7 cellular contexts compared by ENCODE assay signal in the genomic region with DNA sequence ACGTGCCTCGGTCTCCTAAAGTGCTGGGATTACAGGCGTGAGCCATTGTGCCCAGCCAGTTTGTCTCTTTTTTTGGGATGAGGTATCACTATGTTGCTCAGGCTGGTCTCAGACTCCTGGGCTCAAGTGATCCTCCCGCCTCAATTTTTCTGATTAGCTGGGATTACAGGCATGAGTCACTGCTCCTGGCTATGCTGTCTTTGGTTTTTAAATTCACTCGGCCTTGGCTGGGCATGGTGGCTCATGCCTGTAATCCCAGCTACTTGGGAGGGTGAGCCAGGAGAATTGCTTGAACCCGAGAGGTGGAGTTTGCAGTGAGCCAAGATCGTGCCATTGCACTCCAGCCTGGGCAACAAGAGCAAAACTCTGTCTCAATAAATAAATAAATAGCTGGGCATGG. TPM values are rescaled to one million over a fixed set of nuclear protein-coding genes. Genes with fewer than 3 reads are reported as not detected.
DNase-seq lines count a peak whose midpoint lies in the region; ATAC-seq and TF ChIP-seq lines count a peak whose summit lies in the region.
"Not testable (repeated sequence)": the region's sequence is repeated elsewhere in the genome, so short reads cannot be mapped to it uniquely, and the experiment has no call there.

No MANE protein-coding gene starts in this region.

- not testable (repeated sequence) for H3K27me3 Mint-ChIP-seq in CD8-positive, alpha-beta T cell (ENCODE audit: low read depth); T-cell; activated CD4-positive, alpha-beta T cell treated with anti-CD3 and anti-CD28 coated beads, Interleukin-2, amount 10 ng/mL, durations not matched to agents 7 days and 5 days; natural killer cell treated with Interleukin-12 subunit alpha and Interleukin-12 subunit beta and Interleukin-15 and Interleukin-18, amount 100 ng/mL, for 72 hours

- H3K79me1 ChIP-seq in IMR-90 (ENCODE audit: low read depth in 1 of 2, low read length in 2 of 2) = not testable (repeated sequence)

- not testable (repeated sequence) for DNase-seq in CD8-positive, alpha-beta T cell; T-cell; activated CD4-positive, alpha-beta T cell treated with anti-CD3 and anti-CD28 coated beads, Interleukin-2, amount 10 ng/mL, durations not matched to agents 7 days and 5 days; natural killer cell treated with Interleukin-12 subunit alpha and Interleukin-12 subunit beta and Interleukin-15 and Interleukin-18, amount 100 ng/mL, for 72 hours (ENCODE audit: low spot score)
- DNase-seq in IMR-90 (peak; percentile 24), amniotic epithelial cell (ENCODE audit: low read depth) (peak; percentile 43), fibroblast of peridontal ligament (ENCODE audit: extremely low read depth) (peak; percentile 35)

- not testable (repeated sequence) for H3K4ac ChIP-seq in IMR-90 (ENCODE audit: low read depth, low read length)

- not testable (repeated sequence) for TF ChIP-seq RAD21 in IMR-90 (IDR thresholded peaks at IDR 0.05; ENCODE audit: low read length)

- not testable (repeated sequence) for H4K91ac ChIP-seq in IMR-90 (ENCODE audit: insufficient read depth, low read depth, low read length)

- peak overlapping the region; percentile 18 for H3K4me3 Mint-ChIP-seq in CD8-positive, alpha-beta T cell
- H3K4me3 Mint-ChIP-seq in T-cell = peak overlapping the region in 2 of 3 donors; percentile 69 to 71
- H3K4me3 Mint-ChIP-seq in activated CD4-positive, alpha-beta T cell treated with anti-CD3 and anti-CD28 coated beads, Interleukin-2, amount 10 ng/mL, durations not matched to agents 7 days and 5 days = not testable (repeated sequence)
- H3K4me3 Mint-ChIP-seq in natural killer cell treated with Interleukin-12 subunit alpha and Interleukin-12 subunit beta and Interleukin-15 and Interleukin-18, amount 100 ng/mL, for 72 hours = peak overlapping the region; percentile 52

- intact Hi-C loops in CD8-positive, alpha-beta T cell (cut with DNase I, micrococcal nuclease) = loop anchor here in 1 of 2 experiments (5.0 to 10.0 kb wide), 7 partner anchors 37 to 313 kb away; a partner anchor contains a TSS
- intact Hi-C loops in IMR-90 (cut with micrococcal nuclease) = not testable (repeated sequence)

- H2BK5ac ChIP-seq in IMR-90 (ENCODE audit: low read depth, low read length, poor library complexity, severe bottlenecking) = not testable (repeated sequence)

- H3K23ac ChIP-seq in IMR-90 (ENCODE audit: low read depth, low read length) = not testable (repeated sequence)

- H3K27ac ChIP-seq in CD8-positive, alpha-beta T cell (ENCODE audit: low read depth, low read length); IMR-90 (ENCODE audit: insufficient read depth, low read length): not testable (repeated sequence)

- not testable (repeated sequence) for ATAC-seq in CD8-positive, alpha-beta T cell; IMR-90 (ENCODE audit: low read depth); T-cell (replicated peaks in 1 of 4); natural killer cell treated with Interleukin-12 subunit alpha and Interleukin-12 subunit beta and Interleukin-15 and Interleukin-18, amount 100 ng/mL, for 72 hours

- not testable (repeated sequence) for H3K9me1 ChIP-seq in IMR-90 (ENCODE audit: insufficient read depth, low read length)

- H2AFZ ChIP-seq in IMR-90 (replicated peaks; ENCODE audit: low read length, poor library complexity) = not testable (repeated sequence)

- not testable (repeated sequence) for H3K4me2 ChIP-seq in IMR-90 (ENCODE audit: low read depth, low read length)

- TF ChIP-seq CTCF in CD8-positive, alpha-beta T cell (IDR thresholded peaks at IDR 0.05); IMR-90 (conservative IDR thresholded peaks at IDR 0.05; ENCODE audit: low read depth, low read length): not testable (repeated sequence)

- POLR2A ChIA-PET in CD8-positive, alpha-beta T cell (lab: Charles Lee) = interaction anchor here (0.7 to 3.9 kb wide), 2 partner anchors 27 to 36 kb away, joined by 3 to 49 read pairs; a partner anchor contains a TSS
- POLR2A ChIA-PET in IMR-90 (lab: Charles Lee; ENCODE audit: unreplicated experiment); T-cell (lab: Charles Lee): not testable (repeated sequence)
- POLR2A ChIA-PET in activated CD4-positive, alpha-beta T cell treated with anti-CD3 and anti-CD28 coated beads, Interleukin-2, amount 10 ng/mL, durations not matched to agents 7 days and 5 days (lab: Charles Lee) = interaction anchor here (0.6 kb wide), 1 partner anchor 27 kb away, joined by 3 read pairs; a partner anchor contains a TSS

- not testable (repeated sequence) for H3K27ac Mint-ChIP-seq in CD8-positive, alpha-beta T cell
- H3K27ac Mint-ChIP-seq in T-cell = peak overlapping the region in 1 of 2 donors; percentile 70
- peak overlapping the region; percentile 87 for H3K27ac Mint-ChIP-seq in activated CD4-positive, alpha-beta T cell treated with anti-CD3 and anti-CD28 coated beads, Interleukin-2, amount 10 ng/mL, durations not matched to agents 7 days and 5 days
- peak overlapping the region in 1 of 2 donors; percentile 50 for H3K27ac Mint-ChIP-seq in natural killer cell treated with Interleukin-12 subunit alpha and Interleukin-12 subunit beta and Interleukin-15 and Interleukin-18, amount 100 ng/mL, for 72 hours

- H3K9ac ChIP-seq in IMR-90 (ENCODE audit: low read depth, low read length) = not testable (repeated sequence)

- BruUV-seq in IMR-90 (replicated peaks; lab: Mats Ljungman, UMichigan) = not testable (repeated sequence)

- H3K14ac ChIP-seq in IMR-90 (replicated peaks; ENCODE audit: low read depth, low read length) = not testable (repeated sequence)

- H3K9me3 Mint-ChIP-seq in CD8-positive, alpha-beta T cell; T-cell; activated CD4-positive, alpha-beta T cell treated with anti-CD3 and anti-CD28 coated beads, Interleukin-2, amount 10 ng/mL, durations not matched to agents 7 days and 5 days; natural killer cell treated with Interleukin-12 subunit alpha and Interleukin-12 subunit beta and Interleukin-15 and Interleukin-18, amount 100 ng/mL, for 72 hours: not testable (repeated sequence)

- H3K36me3 Mint-ChIP-seq in CD8-positive, alpha-beta T cell; T-cell; activated CD4-positive, alpha-beta T cell treated with anti-CD3 and anti-CD28 coated beads, Interleukin-2, amount 10 ng/mL, durations not matched to agents 7 days and 5 days (ENCODE audit: low read depth); natural killer cell treated with Interleukin-12 subunit alpha and Interleukin-12 subunit beta and Interleukin-15 and Interleukin-18, amount 100 ng/mL, for 72 hours: not testable (repeated sequence)

- CTCF ChIA-PET in CD8-positive, alpha-beta T cell (lab: Charles Lee) = interaction anchor here (1.1 to 3.0 kb wide), 5 partner anchors 12 to 160 kb away, joined by 3 to 22 read pairs (median 11); a partner anchor contains a TSS
- CTCF ChIA-PET in IMR-90 (lab: Yijun Ruan, JAX); T-cell (lab: Charles Lee): not testable (repeated sequence)
- CTCF ChIA-PET in activated CD4-positive, alpha-beta T cell treated with anti-CD3 and anti-CD28 coated beads, Interleukin-2, amount 10 ng/mL, durations not matched to agents 7 days and 5 days (lab: Charles Lee) = interaction anchor here (0.6 to 3.0 kb wide), 5 partner anchors 13 to 160 kb away, joined by 3 to 47 read pairs (median 20); a partner anchor contains a TSS

- H3K9me3 ChIP-seq in CD8-positive, alpha-beta T cell (ENCODE audit: low read length); IMR-90 (ENCODE audit: control insufficient read depth, insufficient read depth, low read length): not testable (repeated sequence)

- WGBS in IMR-90 (ENCODE audit: extremely low coverage in 2 of 2, insufficient read length in 1 of 2), 2 experiments = 100% methylated on average over 1 of the region's 7 CpGs; no CpG with 5 or more reads in 1 of the 2 experiments

- not testable (repeated sequence) for H3K36me3 ChIP-seq in CD8-positive, alpha-beta T cell (ENCODE audit: insufficient read depth, low read length); IMR-90 (ENCODE audit: control insufficient read depth, insufficient read depth, low read length)

- H2AK5ac ChIP-seq in IMR-90 (ENCODE audit: low read depth, low read length) = not testable (repeated sequence)

- not testable (repeated sequence) for H2BK120ac ChIP-seq in IMR-90 (ENCODE audit: low read depth, low read length)

- not testable (repeated sequence) for H2BK20ac ChIP-seq in IMR-90 (ENCODE audit: low read depth, low read length)

- H3K4me3 ChIP-seq in CD8-positive, alpha-beta T cell (ENCODE audit: low read depth, low read length); IMR-90 (ENCODE audit: insufficient read depth, low read depth, low read length): not testable (repeated sequence)

- not testable (repeated sequence) for H2BK15ac ChIP-seq in IMR-90 (ENCODE audit: low read depth, low read length)

- H3K4me1 ChIP-seq in CD8-positive, alpha-beta T cell (ENCODE audit: insufficient read depth, low read length) = peaks cover 16% of the 10 kb centered on the region
- H3K4me1 ChIP-seq in IMR-90 (ENCODE audit: control insufficient read depth, insufficient read depth, low read length) = not testable (repeated sequence)

- H3K4me1 Mint-ChIP-seq in CD8-positive, alpha-beta T cell (ENCODE audit: low read depth) = peaks cover 14% of the 10 kb centered on the region
- peaks cover 11 to 15% (median 14%) of the 10 kb centered on the region in 3 donors for H3K4me1 Mint-ChIP-seq in T-cell
- peaks cover 30% of the 10 kb centered on the region for H3K4me1 Mint-ChIP-seq in activated CD4-positive, alpha-beta T cell treated with anti-CD3 and anti-CD28 coated beads, Interleukin-2, amount 10 ng/mL, durations not matched to agents 7 days and 5 days
- H3K4me1 Mint-ChIP-seq in natural killer cell treated with Interleukin-12 subunit alpha and Interleukin-12 subunit beta and Interleukin-15 and Interleukin-18, amount 100 ng/mL, for 72 hours (ENCODE audit: low read depth in 2 of 2) = peaks cover 9 to 13% of the 10 kb centered on the region in 2 donors

- H3K18ac ChIP-seq in IMR-90 (ENCODE audit: low read depth, low read length) = not testable (repeated sequence)

- H4K20me1 ChIP-seq in IMR-90 (ENCODE audit: insufficient read depth, low read length) = not testable (repeated sequence)

- H4K5ac ChIP-seq in IMR-90 (ENCODE audit: low read depth, low read length) = not testable (repeated sequence)

- H3K27me3 ChIP-seq in CD8-positive, alpha-beta T cell (ENCODE audit: insufficient read depth, low read length) = not testable (repeated sequence)
- peaks cover 29% of the 10 kb centered on the region for H3K27me3 ChIP-seq in IMR-90 (ENCODE audit: control insufficient read depth, insufficient read depth, low read length)

- not testable (repeated sequence) for H4K8ac ChIP-seq in IMR-90 (ENCODE audit: low read depth in 2 of 2, low read length in 2 of 2)

- TF ChIP-seq POLR2A in IMR-90 (IDR thresholded peaks at IDR 0.05; ENCODE audit: low read depth, low read length) = not testable (repeated sequence)

- in situ Hi-C loops in IMR-90 (cut with MboI; ENCODE audit: low sequenced_read_pairs) = not testable (repeated sequence)

- not testable (repeated sequence) for H3K56ac ChIP-seq in IMR-90 (ENCODE audit: extremely low read depth, insufficient read depth, low read length)

- dilution Hi-C loops in IMR-90 (cut with HindIII; ENCODE audit: low sequenced_read_pairs, unreplicated experiment) = not testable (repeated sequence)

- not testable (repeated sequence) for H2AK9ac ChIP-seq in IMR-90 (replicated peaks; ENCODE audit: low read depth, low read length, poor library complexity)

RNA-seq across cellular contexts. Expression of a gene that starts 5.4 kb away (rescaled TPM):
- under 1 TPM; 0.56 to 0.87 TPM for total RNA-seq in CD8-positive, alpha-beta T cell
- total RNA-seq in IMR-90 (2012; rRNA removed) = under 0.01 and 0.18 TPM in 2 replicates
- 0.55 and 0.72 TPM in 2 replicates for polyA plus RNA-seq in IMR-90 (2012; rRNA removed)
- 0.24 and 0.27 TPM in 2 replicates for polyA plus RNA-seq in IMR-90 (2012; cell fraction: cytosol; rRNA removed)
- 0.28 and 0.31 TPM in 2 replicates for polyA plus RNA-seq in IMR-90 (2012; cell fraction: nucleus; rRNA removed; ENCODE audit: low replicate concordance)
- total RNA-seq in T-cell = 1 to 10 TPM in 4 of 5 donors, under 1 TPM in 1; 0.42 to 1.2 (median 1.1) TPM
- total RNA-seq in activated CD4-positive, alpha-beta T cell treated with anti-CD3 and anti-CD28 coated beads, Interleukin-2, amount 10 ng/mL, durations not matched to agents 7 days and 5 days = 1 to 10 TPM in 1 of 2 experiments, under 1 TPM in 1; 0.89 to 1.7 TPM
- 1 to 10 TPM in 1 of 2 donors, not detected in 1; 1.5 TPM for total RNA-seq in natural killer cell treated with Interleukin-12 subunit alpha and Interleukin-12 subunit beta and Interleukin-15 and Interleukin-18, amount 100 ng/mL, for 72 hours

RNA-seq across cellular contexts. Expression of a gene that starts 8.9 kb away (rescaled TPM):
- not detected for total RNA-seq in CD8-positive, alpha-beta T cell
- not detected in 2 replicates for total RNA-seq in IMR-90 (2012; rRNA removed)
- 0.10 TPM in 1 of 2 replicates, not detected in the other for polyA plus RNA-seq in IMR-90 (2012; rRNA removed)
- polyA plus RNA-seq in IMR-90 (2012; cell fraction: cytosol; rRNA removed) = not detected in 2 replicates
- 0.06 and 0.09 TPM in 2 replicates for polyA plus RNA-seq in IMR-90 (2012; cell fraction: nucleus; rRNA removed; ENCODE audit: low replicate concordance)
- 1 to 10 TPM in 1 of 5 donors, under 1 TPM in 2, not detected in 2; 0.43 to 1.1 (median 0.55) TPM for total RNA-seq in T-cell
- under 1 TPM in 1 of 2 experiments, not detected in 1; 0.17 TPM for total RNA-seq in activated CD4-positive, alpha-beta T cell treated with anti-CD3 and anti-CD28 coated beads, Interleukin-2, amount 10 ng/mL, durations not matched to agents 7 days and 5 days
- not detected for total RNA-seq in natural killer cell treated with Interleukin-12 subunit alpha and Interleukin-12 subunit beta and Interleukin-15 and Interleukin-18, amount 100 ng/mL, for 72 hours

RNA-seq across cellular contexts. Expression of a gene that starts 27.0 kb away (rescaled TPM):
- total RNA-seq in CD8-positive, alpha-beta T cell = 100 to 1,000 TPM; 105 to 107 TPM
- 18.9 and 19.4 TPM in 2 replicates for total RNA-seq in IMR-90 (2012; rRNA removed)
- 27.4 and 28.4 TPM in 2 replicates for polyA plus RNA-seq in IMR-90 (2012; rRNA removed)
- 20.8 and 21.6 TPM in 2 replicates for polyA plus RNA-seq in IMR-90 (2012; cell fraction: cytosol; rRNA removed)
- polyA plus RNA-seq in IMR-90 (2012; cell fraction: nucleus; rRNA removed; ENCODE audit: low replicate concordance) = 55.3 and 65.5 TPM in 2 replicates
- 100 to 1,000 TPM in 3 of 5 donors, 10 to 100 TPM in 2; 92.3 to 122 (median 102) TPM for total RNA-seq in T-cell
- total RNA-seq in activated CD4-positive, alpha-beta T cell treated with anti-CD3 and anti-CD28 coated beads, Interleukin-2, amount 10 ng/mL, durations not matched to agents 7 days and 5 days = 10 to 100 TPM; 63.4 to 67.7 TPM
- total RNA-seq in natural killer cell treated with Interleukin-12 subunit alpha and Interleukin-12 subunit beta and Interleukin-15 and Interleukin-18, amount 100 ng/mL, for 72 hours = 10 to 100 TPM; 39.5 to 67.3 TPM

RNA-seq across cellular contexts. Expression of a gene that starts 35.5 kb away (rescaled TPM):
- 100 to 1,000 TPM; 734 to 742 TPM for total RNA-seq in CD8-positive, alpha-beta T cell
- total RNA-seq in IMR-90 (2012; rRNA removed) = 42.8 and 51.9 TPM in 2 replicates
- polyA plus RNA-seq in IMR-90 (2012; rRNA removed) = 313 and 340 TPM in 2 replicates
- 300 TPM in 2 replicates for polyA plus RNA-seq in IMR-90 (2012; cell fraction: cytosol; rRNA removed)
- 536 and 692 TPM in 2 replicates for polyA plus RNA-seq in IMR-90 (2012; cell fraction: nucleus; rRNA removed; ENCODE audit: low replicate concordance)
- 100 to 1,000 TPM; 410 to 963 (median 434) TPM for total RNA-seq in T-cell
- total RNA-seq in activated CD4-positive, alpha-beta T cell treated with anti-CD3 and anti-CD28 coated beads, Interleukin-2, amount 10 ng/mL, durations not matched to agents 7 days and 5 days = 100 to 1,000 TPM; 552 to 581 TPM
- 100 to 1,000 TPM; 625 to 840 TPM for total RNA-seq in natural killer cell treated with Interleukin-12 subunit alpha and Interleukin-12 subunit beta and Interleukin-15 and Interleukin-18, amount 100 ng/mL, for 72 hours

RNA-seq across cellular contexts. Expression of a gene that starts 36.2 kb away (rescaled TPM):
- total RNA-seq in CD8-positive, alpha-beta T cell = 1 to 10 TPM; 5.6 to 7.6 TPM
- total RNA-seq in IMR-90 (2012; rRNA removed) (24.4 and 26.0 TPM in 2 replicates), T-cell (10 to 100 TPM in 3 of 5 donors, 1 to 10 TPM in 2; 7.6 to 21.3 (median 19.3) TPM)
- polyA plus RNA-seq in IMR-90 (2012; rRNA removed) = 79.3 and 89.7 TPM in 2 replicates
- 78.8 and 105 TPM in 2 replicates for polyA plus RNA-seq in IMR-90 (2012; cell fraction: cytosol; rRNA removed)
- polyA plus RNA-seq in IMR-90 (2012; cell fraction: nucleus; rRNA removed; ENCODE audit: low replicate concordance) = 56.0 and 112 TPM in 2 replicates
- 10 to 100 TPM; 23.0 to 23.5 TPM for total RNA-seq in activated CD4-positive, alpha-beta T cell treated with anti-CD3 and anti-CD28 coated beads, Interleukin-2, amount 10 ng/mL, durations not matched to agents 7 days and 5 days
- 10 to 100 TPM; 42.7 to 43.1 TPM for total RNA-seq in natural killer cell treated with Interleukin-12 subunit alpha and Interleukin-12 subunit beta and Interleukin-15 and Interleukin-18, amount 100 ng/mL, for 72 hours
